Comparison of ENCODE assay signal across 34 cellular contexts in genomic region chr1:208041505-208041904, GRCh38.
"Had no signal": no experiment of that assay in that cellular context is flagged by ENCODE, and none has a peak within 500 bp of the region (broad histone marks: within the 10 kb centered on the region; RNA-seq: fewer than 3 reads in every experiment).

No MANE protein-coding gene starts in this region.

- H3K27me3 Mint-ChIP-seq: activated CD4-positive, alpha-beta T cell treated with anti-CD3 and anti-CD28 coated beads for 36 hours; activated naive CD8-positive, alpha-beta T cell treated with anti-CD3 and anti-CD28 coated beads for 36 hours had no signal

- H3K27ac Mint-ChIP-seq: activated CD4-positive, alpha-beta T cell treated with anti-CD3 and anti-CD28 coated beads for 36 hours; activated CD4-positive, alpha-beta T cell treated with anti-CD3 and anti-CD28 coated beads, Interleukin-2, amount 10 ng/mL, durations not matched to agents 7 days and 5 days; activated naive CD4-positive, alpha-beta T cell treated with anti-CD3 and anti-CD28 coated beads for 36 hours; activated naive CD8-positive, alpha-beta T cell treated with anti-CD3 and anti-CD28 coated beads for 36 hours; activated T-helper 1 cell treated with anti-CD3 and anti-CD28 coated beads, Interleukin-12 subunit alpha, Interleukin-12 subunit beta, Interleukin-2, Interleukin-4 antibody, amounts not matched to agents 30 ng/mL and 10 ng/mL and 1 ng/mL, durations not matched to agents 14 hours and 24 hours and 36 hours had no signal

- H3K9me3 Mint-ChIP-seq: activated CD4-positive, alpha-beta T cell treated with anti-CD3 and anti-CD28 coated beads, Interleukin-2, amount 10 ng/mL, durations not matched to agents 7 days and 5 days; activated naive CD4-positive, alpha-beta T cell treated with anti-CD3 and anti-CD28 coated beads for 36 hours; activated naive CD8-positive, alpha-beta T cell treated with anti-CD3 and anti-CD28 coated beads for 36 hours; activated T-cell treated with anti-CD3 and anti-CD28 coated beads, Interleukin-2, amount 50 U/mL, for 4 hours; activated T-helper 1 cell treated with anti-CD3 and anti-CD28 coated beads, Interleukin-12 subunit alpha, Interleukin-12 subunit beta, Interleukin-2, Interleukin-4 antibody, amounts not matched to agents 30 ng/mL and 10 ng/mL and 1 ng/mL, durations not matched to agents 14 hours and 24 hours and 36 hours; IgD-negative memory B cell had no signal

- FAIRE-seq: bronchial epithelial cell had no signal

- H3K36me3 ChIP-seq: MG63 had no signal

- H3K4me3 ChIP-seq: MG63 had no signal

- H3K9me3 ChIP-seq: MG63 had no signal

- H3K36me3 Mint-ChIP-seq: activated naive CD8-positive, alpha-beta T cell treated with anti-CD3 and anti-CD28 coated beads for 36 hours had no signal

- H3K4me3 Mint-ChIP-seq: activated CD4-positive, alpha-beta T cell treated with anti-CD3 and anti-CD28 coated beads for 36 hours; activated CD4-positive, alpha-beta T cell treated with anti-CD3 and anti-CD28 coated beads, Interleukin-2, amount 10 ng/mL, durations not matched to agents 7 days and 5 days; activated naive CD4-positive, alpha-beta T cell treated with anti-CD3 and anti-CD28 coated beads for 36 hours; activated naive CD8-positive, alpha-beta T cell treated with anti-CD3 and anti-CD28 coated beads for 36 hours; activated T-cell treated with anti-CD3 and anti-CD28 coated beads, Interleukin-2, amount 50 U/mL, for 4 hours; activated T-helper 1 cell treated with anti-CD3 and anti-CD28 coated beads, Interleukin-12 subunit alpha, Interleukin-12 subunit beta, Interleukin-2, Interleukin-4 antibody, amounts not matched to agents 30 ng/mL and 10 ng/mL and 1 ng/mL, durations not matched to agents 14 hours and 24 hours and 36 hours; IgD-negative memory B cell had no signal

- H3K27me3 ChIP-seq: MG63 had no signal

- H3K4me1 Mint-ChIP-seq: activated naive CD8-positive, alpha-beta T cell treated with anti-CD3 and anti-CD28 coated beads for 36 hours; IgD-negative memory B cell had no signal

- DNase-seq: activated CD4-positive, alpha-beta T cell treated with anti-CD3 and anti-CD28 coated beads for 36 hours; activated CD4-positive, alpha-beta T cell treated with anti-CD3 and anti-CD28 coated beads, Interleukin-2, amount 10 ng/mL, durations not matched to agents 7 days and 5 days; activated CD4-positive, alpha-beta T cell treated with anti-CD3 and anti-CD28 coated beads, Interleukin-2, amount 50 U/mL, for 48 hours; activated CD8-positive, alpha-beta memory T cell treated with anti-CD3 and anti-CD28 coated beads, Interleukin-2, amount 50 U/mL, for 4 hours; activated gamma-delta T cell treated with Interleukin-2 at 50 U/mL for 16 hours; activated naive CD4-positive, alpha-beta T cell treated with anti-CD3 and anti-CD28 coated beads for 36 hours; activated naive CD8-positive, alpha-beta T cell treated with anti-CD3 and anti-CD28 coated beads for 36 hours; activated T-cell treated with anti-CD3 and anti-CD28 coated beads for 4 hours; activated T-cell treated with anti-CD3 and anti-CD28 coated beads, Interleukin-2, amount 50 U/mL, for 4 hours; amniotic stem cell; aorta; caudate nucleus; Kasumi-1; KG1; MG63; MV-4-11; NCI-H1092; NCI-H1694 treated with DMSO at 0.1 percent for 48 hours; NCI-H2029 treated with DMSO at 0.1 percent for 48 hours; NCI-H2107; NCI-H2171; NCI-H510A; NCI-H526; NCI-H748 treated with DMSO at 0.1 percent for 48 hours; NK-92 treated with Interleukin-12 subunit alpha and Interleukin-12 subunit beta, amount 100 ng/mL, for 24 hours; OCI-M1; Right ventricle myocardium superior; SW 1271; T-helper 1 cell; T1000 had no signal

- ATAC-seq: activated CD4-positive, alpha-beta T cell treated with anti-CD3 and anti-CD28 coated beads for 36 hours; activated CD4-positive, CD25-positive, alpha-beta regulatory T cell treated with anti-CD3 and anti-CD28 coated beads, Interleukin-2, amount 50 U/mL, for 24 hours; activated T-cell treated with anti-CD3 and anti-CD28 coated beads, Interleukin-2, amount 50 U/mL, for 4 hours had no signal
